Comparison of ENCODE assay signal across 14 cellular contexts in genomic region chr21:43273708-43274021, GRCh38.
DNase-seq lines count a peak whose midpoint lies in the region; ATAC-seq and TF ChIP-seq lines count a peak whose summit lies in the region.
"Had no signal": no experiment of that assay in that cellular context is flagged by ENCODE, and none has a peak within 500 bp of the region (broad histone marks: within the 10 kb centered on the region; RNA-seq: fewer than 3 reads in every experiment).

No MANE protein-coding gene starts in this region.

- in situ Hi-C loops in GM23248 (cut with MboI): no loop called here

- H2AFZ ChIP-seq in GM23248: no peak overlapping the region

- H3K27ac ChIP-seq in right cardiac atrium (ENCODE audit: low read length) (no peak overlapping the region), right lobe of liver (peak overlapping the region in 2 of 3 donors; percentile 51 to 62), GM23248 (no peak overlapping the region)
- H3K27ac ChIP-seq: SK-N-MC had no signal

- intact Hi-C loops in right cardiac atrium (cut with DNase I): no loop called here
- intact Hi-C loops in left ventricle myocardium superior (cut with micrococcal nuclease): no loop called here
- intact Hi-C loops in right lobe of liver (cut with DNase I): no loop called here

- no peaks in the 10 kb centered on the region for H3K9me2 ChIP-seq in GM23248 (ENCODE audit: insufficient read depth)

- ATAC-seq in right cardiac atrium (no peak), left ventricle myocardium superior (no peak), right lobe of liver (peak; percentile 47 to 64 (median 52)), GM21526 (IDR thresholded peaks at IDR 0.05; ENCODE audit: low FRiP score, unreplicated experiment) (no peak)
- ATAC-seq: PC-3 had no signal

- no peaks in the 10 kb centered on the region for H3K79me2 ChIP-seq in GM23248 (ENCODE audit: insufficient read depth)

- WGBS in right cardiac atrium: 50% methylated on average over 9 of the region's 9 CpGs
- 26% methylated on average over 8 of the region's 9 CpGs for WGBS in right lobe of liver (ENCODE audit: insufficient coverage, low coverage, low lambda C conversion rate, missing lambda C conversion rate)
- WGBS in GM23248 (ENCODE audit: low coverage in 1 of 2, low lambda C conversion rate in 2 of 2, missing lambda C conversion rate in 2 of 2), 2 experiments: 63 to 73% methylated on average over 9 of the region's 9 CpGs

- H3K4me1 ChIP-seq in right cardiac atrium (ENCODE audit: control insufficient read depth, insufficient read depth, low read length) (peaks cover 3% of the 10 kb centered on the region), right lobe of liver (peaks cover 0 to 33% (median 16%) of the 10 kb centered on the region in 4 donors), GM23248 (ENCODE audit: insufficient read depth) (0 out of 2 replicates have a peak, but pooled peaks cover 5% of the 10 kb centered on the region)

- H3K9me3 ChIP-seq in right cardiac atrium (ENCODE audit: control insufficient read depth, low read length): no peaks in the 10 kb centered on the region
- H3K9me3 ChIP-seq in right lobe of liver: no peaks in the 10 kb centered on the region
- no peaks in the 10 kb centered on the region for H3K9me3 ChIP-seq in GM23248 (ENCODE audit: low read depth)

- H3K36me3 ChIP-seq in right lobe of liver (no peaks in the 10 kb centered on the region), GM23248 (ENCODE audit: low read depth) (no peaks in the 10 kb centered on the region)

- no peaks in the 10 kb centered on the region for H4K20me1 ChIP-seq in GM23248 (ENCODE audit: insufficient read depth)

- peak in 2 of 3 donors; percentile 6 to 28 for DNase-seq in right cardiac atrium
- DNase-seq in left ventricle myocardium superior: no peak
- peak; percentile 34 for DNase-seq in NAMALWA (ENCODE audit: low spot score)
- DNase-seq in right lobe of liver: peak in 1 of 3 donors; percentile 58
- DNase-seq in SHP77 (lab: John Stamatoyannopoulos, UW): no peak
- DNase-seq in occipital lobe (lab: John Stamatoyannopoulos, UW): no peak
- no peak for DNase-seq in GM23248
- DNase-seq: Calu3; CD4-positive, alpha-beta T cell; MV-4-11; NCI-H69; PC-3 had no signal

- H3K9ac ChIP-seq in GM23248: no peak overlapping the region

- no peak for TF ChIP-seq POLR2A in right lobe of liver (IDR thresholded peaks at IDR 0.05)

- no peaks in the 10 kb centered on the region for H3K27me3 ChIP-seq in right cardiac atrium (ENCODE audit: control insufficient read depth, insufficient read depth)
- no peaks in the 10 kb centered on the region for H3K27me3 ChIP-seq in right lobe of liver
- peaks cover 51% of the 10 kb centered on the region for H3K27me3 ChIP-seq in GM23248 (replicated peaks; ENCODE audit: insufficient read depth)

- H3K4me3 ChIP-seq in right cardiac atrium (ENCODE audit: low read length) (no peak overlapping the region), right lobe of liver (no peak overlapping the region), GM23248 (no peak overlapping the region)
- H3K4me3 ChIP-seq: SK-N-MC had no signal

- TF ChIP-seq CTCF in right lobe of liver (IDR thresholded peaks at IDR 0.05): no peak

- no peaks in the 10 kb centered on the region for H3F3A ChIP-seq in GM23248 (ENCODE audit: insufficient read depth)

- H3K4me2 ChIP-seq in GM23248 (ENCODE audit: unreplicated experiment): no peak overlapping the region

Comparison
In these comparisons a context has a peak if more than half of its experiments do, and no peak if none do; other contexts are left out.
1. DNase-seq: peak in right cardiac atrium (2 of 3) and NAMALWA (single experiment); none in left ventricle myocardium superior (single experiment), SHP77 (0 of 2), occipital lobe (single experiment) and GM23248 (single experiment).
2. ATAC-seq: peak in right lobe of liver (4 of 4); none in right cardiac atrium (0 of 2), left ventricle myocardium superior (single experiment) and GM21526 (single experiment).
3. H3K27ac ChIP-seq: peak in right lobe of liver (2 of 3); none in right cardiac atrium (single experiment) and GM23248 (single experiment).